1 cellular context compared by ENCODE assay signal in the genomic region with DNA sequence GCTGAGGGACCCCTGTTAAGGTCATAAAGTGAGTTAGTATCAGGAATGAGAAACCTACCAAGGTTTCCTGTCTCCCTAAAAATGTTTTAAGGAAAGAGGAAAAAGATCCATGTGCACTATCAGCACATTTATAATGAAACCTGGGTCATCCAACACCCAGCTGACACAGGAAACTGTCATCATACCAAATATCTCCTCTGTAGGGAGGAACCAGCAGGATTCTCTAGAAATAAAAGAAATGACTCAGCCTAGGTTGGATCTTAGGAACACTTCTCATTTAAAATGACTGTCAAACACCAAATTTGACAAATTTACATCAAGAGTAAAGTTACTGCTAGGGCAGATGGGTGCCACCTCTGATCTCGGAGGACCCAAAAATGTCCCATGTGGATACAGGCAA.
TF ChIP-seq lines count a peak whose summit lies in the region.

No MANE protein-coding gene starts in this region.

TF ChIP-seq in GM23338, 12 proteins besides CTCF, POLR2A, EP300 and RAD21 (continued from another document):
- TF ChIP-seq REST (IDR thresholded peaks at IDR 0.05; ENCODE audit: unreplicated experiment) (no peak), NANOG (IDR thresholded peaks at IDR 0.05; ENCODE audit: borderline replicate concordance) (no peak), ZNF462 (CRISPR knock-in tag; IDR thresholded peaks at IDR 0.05) (no peak), EZH2phosphoT487 (IDR thresholded peaks at IDR 0.05; ENCODE audit: unreplicated experiment) (no peak), ETS1 (IDR thresholded peaks at IDR 0.05) (no peak), POLR2AphosphoS5 (IDR thresholded peaks at IDR 0.05; ENCODE audit: low read depth) (no peak), EZH2 (IDR thresholded peaks at IDR 0.05; ENCODE audit: low read depth, unreplicated experiment) (no peak)
